ENCODE assay signal across 8 cellular contexts in genomic region chr4:70993181-70994068, GRCh38. TPM values are rescaled to one million over a fixed set of nuclear protein-coding genes. Genes with fewer than 3 reads are reported as not detected.
DNase-seq lines count a peak whose midpoint lies in the region; ATAC-seq lines count a peak whose summit lies in the region.

DCK (plus strand) TSS chr4:70993649; CDS start chr4:70993836, 187 bp downstream.

- H3K27me3 Mint-ChIP-seq in effector memory CD8-positive, alpha-beta T cell: no peaks in the 10 kb centered on the region
- H3K27me3 Mint-ChIP-seq in memory B cell: no peaks in the 10 kb centered on the region

- ATAC-seq in GM19467 (IDR thresholded peaks at IDR 0.05; ENCODE audit: unreplicated experiment) (peak; percentile 86), memory B cell (ENCODE audit: low read depth) (peak; percentile 81)
- ATAC-seq in effector memory CD8-positive, alpha-beta T cell (replicated peaks): peak; percentile 89

- DNase-seq in CMK (ENCODE audit: low read depth): peak; percentile 78
- peak; percentile 69 for DNase-seq in HPDE6-E6E7 (ENCODE audit: extremely low spot score)
- DNase-seq in NK-92 (lab: John Stamatoyannopoulos, UW; ENCODE audit: unreplicated experiment): peak; percentile 9
- DNase-seq in effector memory CD8-positive, alpha-beta T cell: peak; percentile 78 to 84 (median 83)
- DNase-seq in memory B cell (ENCODE audit: low spot score in 2 of 2): peak; percentile 78 to 92
- peak; percentile 68 for DNase-seq in stimulated activated CD8-positive, alpha-beta memory T cell treated with anti-CD3 and anti-CD28 coated beads, Interleukin-12 subunit alpha, Interleukin-12 subunit beta, amount 100 ng/mL, for 1 hour (ENCODE audit: low read depth)

- peak within 1 kb of the TSS; percentile 85 to 94 for H3K27ac Mint-ChIP-seq in effector memory CD8-positive, alpha-beta T cell
- peak within 1 kb of the TSS; percentile 82 for H3K27ac Mint-ChIP-seq in memory B cell

- H3K9me3 Mint-ChIP-seq in effector memory CD8-positive, alpha-beta T cell: no peaks in the 10 kb centered on the region
- H3K9me3 Mint-ChIP-seq in memory B cell: no peaks in the 10 kb centered on the region

- H3K4me1 Mint-ChIP-seq in effector memory CD8-positive, alpha-beta T cell (ENCODE audit: low read depth in 2 of 2): peaks cover 38 to 44% of the 10 kb centered on the region in 2 donors
- H3K4me1 Mint-ChIP-seq in memory B cell: peaks cover 36% of the 10 kb centered on the region

- POLR2A ChIA-PET in activated CD8-positive, alpha-beta memory T cell treated with anti-CD3 and anti-CD28 coated beads for 36 hours (lab: Charles Lee): interaction anchor here (1.0 to 2.5 kb wide), 5 partner anchors 11 to 155 kb away, joined by 3 to 8 read pairs (median 7); partner anchors contain the start of genes GRSF1 and MOB1B

- H3K36me3 Mint-ChIP-seq in effector memory CD8-positive, alpha-beta T cell (ENCODE audit: insufficient read depth): peaks cover 14% of the 10 kb centered on the region
- H3K36me3 Mint-ChIP-seq in memory B cell: peaks cover 5% of the 10 kb centered on the region

- CTCF ChIA-PET in activated CD8-positive, alpha-beta memory T cell treated with anti-CD3 and anti-CD28 coated beads for 36 hours (lab: Charles Lee): interaction anchor here (0.6 to 3.8 kb wide), 4 partner anchors 14 to 274 kb away, joined by 3 to 12 read pairs (median 4); no protein-coding TSS in a partner anchor

- H3K4me3 Mint-ChIP-seq in effector memory CD8-positive, alpha-beta T cell: peak within 1 kb of the TSS; percentile 95 to 96
- H3K4me3 Mint-ChIP-seq in memory B cell: peak within 1 kb of the TSS; percentile 96

RNA-seq across cellular contexts. Expression of gene DCK, which starts in this region (rescaled TPM):
- total RNA-seq in activated CD8-positive, alpha-beta memory T cell treated with anti-CD3 and anti-CD28 coated beads for 36 hours: 10 to 100 TPM; 30.8 to 31.3 TPM

Comparison
In these comparisons a context has a peak if more than half of its experiments do, and no peak if none do; other contexts are left out.
1. Peak in every context shown above with its lines: DNase-seq and ATAC-seq.
2. DNase-seq: peak in every context shown above with its lines; median percentile 85 in memory B cell; 83 in effector memory CD8-positive, alpha-beta T cell; 78 in CMK; 69 in HPDE6-E6E7; 68 in stimulated activated CD8-positive, alpha-beta memory T cell treated with anti-CD3 and anti-CD28 coated beads, Interleukin-12 subunit alpha, Interleukin-12 subunit beta, amount 100 ng/mL, for 1 hour; 9 in NK-92.